In the genomic region with DNA sequence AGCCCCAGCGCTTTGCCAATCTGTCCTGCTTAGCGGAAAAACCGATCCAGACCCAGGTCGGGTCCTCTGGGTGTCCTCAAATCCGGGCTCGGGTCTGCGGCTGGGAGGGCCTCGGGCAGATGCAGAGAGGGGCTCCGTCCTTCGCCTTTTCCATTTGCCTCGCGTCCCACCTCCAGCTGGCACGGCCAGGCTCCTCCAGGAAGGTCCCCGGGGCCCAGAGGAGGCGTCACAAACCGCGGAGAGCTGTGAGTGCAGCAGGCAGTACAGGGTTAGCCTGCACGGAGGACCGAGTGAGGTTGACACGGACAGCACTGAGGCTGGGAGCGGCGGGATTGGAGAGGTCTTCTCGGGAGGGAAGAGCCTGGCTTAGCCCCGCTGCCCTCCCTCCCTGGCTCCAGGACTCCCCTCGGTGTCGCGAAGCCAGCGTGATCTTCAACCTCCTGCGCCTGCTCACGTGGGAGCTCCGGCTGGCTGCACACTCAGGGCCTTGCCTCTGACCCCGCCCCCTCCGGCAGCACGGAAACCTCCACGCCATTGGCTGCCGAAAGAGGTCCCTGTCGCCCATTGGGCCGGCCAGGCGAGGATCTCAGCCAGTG, we compare ENCODE assay signal across 1 cellular context.
TF ChIP-seq lines count a peak whose summit lies in the region.

No MANE protein-coding gene starts in this region.

TF ChIP-seq in WTC11, 78 proteins besides CTCF, POLR2A, EP300 and RAD21 (continued from another document and continues in another):
- TF ChIP-seq ZNF425 (CRISPR knock-in tag; conservative IDR thresholded peaks at IDR 0.05) (no peak), NR2C2 (CRISPR knock-in tag; IDR thresholded peaks at IDR 0.05) (no peak; the same call in 1 of the 2 replicates), IRF1 (CRISPR knock-in tag; IDR thresholded peaks at IDR 0.05) (no peak), JAZF1 (CRISPR knock-in tag; IDR thresholded peaks at IDR 0.05) (no peak), ZNF281 (CRISPR knock-in tag; IDR thresholded peaks at IDR 0.05) (peak; percentile 62; the same call in 1 of the 2 replicates), OVOL2 (CRISPR knock-in tag; IDR thresholded peaks at IDR 0.05; ENCODE audit: borderline replicate concordance) (no peak), GTF2I (CRISPR knock-in tag; conservative IDR thresholded peaks at IDR 0.05) (no peak), ZNF232 (CRISPR knock-in tag; IDR thresholded peaks at IDR 0.05) (peak; percentile 79), SMAD4 (CRISPR knock-in tag; IDR thresholded peaks at IDR 0.05) (0 out of 2 replicates have a peak, but pooled peaks have one; percentile 18), ZNF671 (CRISPR knock-in tag; IDR thresholded peaks at IDR 0.05) (no peak), PRRX2 (CRISPR knock-in tag; IDR thresholded peaks at IDR 0.05) (no peak), ATF1 (CRISPR knock-in tag; IDR thresholded peaks at IDR 0.05) (no peak), CREM (CRISPR knock-in tag; IDR thresholded peaks at IDR 0.05) (no peak), ATF3 (CRISPR knock-in tag; conservative IDR thresholded peaks at IDR 0.05) (no peak), GABPB1 (CRISPR knock-in tag; IDR thresholded peaks at IDR 0.05) (no peak), USF1 (CRISPR knock-in tag; IDR thresholded peaks at IDR 0.05) (peak; percentile 64; the same call in 1 of the 2 replicates), TCF7 (CRISPR knock-in tag; IDR thresholded peaks at IDR 0.05; ENCODE audit: low read depth) (no peak), NR3C1 (CRISPR knock-in tag; conservative IDR thresholded peaks at IDR 0.05; ENCODE audit: low read depth) (no peak), CBFB (CRISPR knock-in tag; IDR thresholded peaks at IDR 0.05; ENCODE audit: low read depth) (no peak), SMAD3 (CRISPR knock-in tag; IDR thresholded peaks at IDR 0.05; ENCODE audit: borderline replicate concordance) (no peak), MXD4 (CRISPR knock-in tag; IDR thresholded peaks at IDR 0.05; ENCODE audit: borderline replicate concordance) (no peak), NFE2L1 (CRISPR knock-in tag; IDR thresholded peaks at IDR 0.05) (no peak), ESRRA (CRISPR knock-in tag; IDR thresholded peaks at IDR 0.05; ENCODE audit: borderline replicate concordance) (no peak), MYBL2 (CRISPR knock-in tag; IDR thresholded peaks at IDR 0.05) (no peak), IRF2 (CRISPR knock-in tag; IDR thresholded peaks at IDR 0.05; ENCODE audit: borderline replicate concordance, low read depth) (no peak), NR1H2 (CRISPR knock-in tag; IDR thresholded peaks at IDR 0.05) (no peak), TP53 (CRISPR knock-in tag; IDR thresholded peaks at IDR 0.05) (peak; percentile 12; the same call in 1 of the 2 replicates), SOX15 (CRISPR knock-in tag; IDR thresholded peaks at IDR 0.05) (no peak)
- TF ChIP-seq, protein P1, sequence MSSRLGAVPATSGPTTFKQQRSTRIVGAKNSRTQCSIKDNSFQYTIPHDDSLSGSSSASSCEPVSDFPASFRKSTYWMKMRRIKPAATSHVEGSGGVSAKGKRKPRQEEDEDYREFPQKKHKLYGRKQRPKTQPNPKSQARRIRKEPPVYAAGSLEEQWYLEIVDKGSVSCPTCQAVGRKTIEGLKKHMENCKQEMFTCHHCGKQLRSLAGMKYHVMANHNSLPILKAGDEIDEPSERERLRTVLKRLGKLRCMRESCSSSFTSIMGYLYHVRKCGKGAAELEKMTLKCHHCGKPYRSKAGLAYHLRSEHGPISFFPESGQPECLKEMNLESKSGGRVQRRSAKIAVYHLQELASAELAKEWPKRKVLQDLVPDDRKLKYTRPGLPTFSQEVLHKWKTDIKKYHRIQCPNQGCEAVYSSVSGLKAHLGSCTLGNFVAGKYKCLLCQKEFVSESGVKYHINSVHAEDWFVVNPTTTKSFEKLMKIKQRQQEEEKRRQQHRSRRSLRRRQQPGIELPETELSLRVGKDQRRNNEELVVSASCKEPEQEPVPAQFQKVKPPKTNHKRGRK (CRISPR knock-in tag; IDR thresholded peaks at IDR 0.05; ENCODE audit: borderline replicate concordance) = no peak
- TF ChIP-seq, protein P2, sequence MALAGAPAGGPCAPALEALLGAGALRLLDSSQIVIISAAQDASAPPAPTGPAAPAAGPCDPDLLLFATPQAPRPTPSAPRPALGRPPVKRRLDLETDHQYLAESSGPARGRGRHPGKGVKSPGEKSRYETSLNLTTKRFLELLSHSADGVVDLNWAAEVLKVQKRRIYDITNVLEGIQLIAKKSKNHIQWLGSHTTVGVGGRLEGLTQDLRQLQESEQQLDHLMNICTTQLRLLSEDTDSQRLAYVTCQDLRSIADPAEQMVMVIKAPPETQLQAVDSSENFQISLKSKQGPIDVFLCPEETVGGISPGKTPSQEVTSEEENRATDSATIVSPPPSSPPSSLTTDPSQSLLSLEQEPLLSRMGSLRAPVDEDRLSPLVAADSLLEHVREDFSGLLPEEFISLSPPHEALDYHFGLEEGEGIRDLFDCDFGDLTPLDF (CRISPR knock-in tag; IDR thresholded peaks at IDR 0.05) = no peak
- TF ChIP-seq, protein P3, sequence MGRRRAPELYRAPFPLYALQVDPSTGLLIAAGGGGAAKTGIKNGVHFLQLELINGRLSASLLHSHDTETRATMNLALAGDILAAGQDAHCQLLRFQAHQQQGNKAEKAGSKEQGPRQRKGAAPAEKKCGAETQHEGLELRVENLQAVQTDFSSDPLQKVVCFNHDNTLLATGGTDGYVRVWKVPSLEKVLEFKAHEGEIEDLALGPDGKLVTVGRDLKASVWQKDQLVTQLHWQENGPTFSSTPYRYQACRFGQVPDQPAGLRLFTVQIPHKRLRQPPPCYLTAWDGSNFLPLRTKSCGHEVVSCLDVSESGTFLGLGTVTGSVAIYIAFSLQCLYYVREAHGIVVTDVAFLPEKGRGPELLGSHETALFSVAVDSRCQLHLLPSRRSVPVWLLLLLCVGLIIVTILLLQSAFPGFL (CRISPR knock-in tag; IDR thresholded peaks at IDR 0.05; ENCODE audit: borderline replicate concordance) = no peak
- TF ChIP-seq, protein P4, sequence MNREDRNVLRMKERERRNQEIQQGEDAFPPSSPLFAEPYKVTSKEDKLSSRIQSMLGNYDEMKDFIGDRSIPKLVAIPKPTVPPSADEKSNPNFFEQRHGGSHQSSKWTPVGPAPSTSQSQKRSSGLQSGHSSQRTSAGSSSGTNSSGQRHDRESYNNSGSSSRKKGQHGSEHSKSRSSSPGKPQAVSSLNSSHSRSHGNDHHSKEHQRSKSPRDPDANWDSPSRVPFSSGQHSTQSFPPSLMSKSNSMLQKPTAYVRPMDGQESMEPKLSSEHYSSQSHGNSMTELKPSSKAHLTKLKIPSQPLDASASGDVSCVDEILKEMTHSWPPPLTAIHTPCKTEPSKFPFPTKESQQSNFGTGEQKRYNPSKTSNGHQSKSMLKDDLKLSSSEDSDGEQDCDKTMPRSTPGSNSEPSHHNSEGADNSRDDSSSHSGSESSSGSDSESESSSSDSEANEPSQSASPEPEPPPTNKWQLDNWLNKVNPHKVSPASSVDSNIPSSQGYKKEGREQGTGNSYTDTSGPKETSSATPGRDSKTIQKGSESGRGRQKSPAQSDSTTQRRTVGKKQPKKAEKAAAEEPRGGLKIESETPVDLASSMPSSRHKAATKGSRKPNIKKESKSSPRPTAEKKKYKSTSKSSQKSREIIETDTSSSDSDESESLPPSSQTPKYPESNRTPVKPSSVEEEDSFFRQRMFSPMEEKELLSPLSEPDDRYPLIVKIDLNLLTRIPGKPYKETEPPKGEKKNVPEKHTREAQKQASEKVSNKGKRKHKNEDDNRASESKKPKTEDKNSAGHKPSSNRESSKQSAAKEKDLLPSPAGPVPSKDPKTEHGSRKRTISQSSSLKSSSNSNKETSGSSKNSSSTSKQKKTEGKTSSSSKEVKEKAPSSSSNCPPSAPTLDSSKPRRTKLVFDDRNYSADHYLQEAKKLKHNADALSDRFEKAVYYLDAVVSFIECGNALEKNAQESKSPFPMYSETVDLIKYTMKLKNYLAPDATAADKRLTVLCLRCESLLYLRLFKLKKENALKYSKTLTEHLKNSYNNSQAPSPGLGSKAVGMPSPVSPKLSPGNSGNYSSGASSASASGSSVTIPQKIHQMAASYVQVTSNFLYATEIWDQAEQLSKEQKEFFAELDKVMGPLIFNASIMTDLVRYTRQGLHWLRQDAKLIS (CRISPR knock-in tag; IDR thresholded peaks at IDR 0.05; ENCODE audit: borderline replicate concordance) = no peak
- TF ChIP-seq, protein P5, sequence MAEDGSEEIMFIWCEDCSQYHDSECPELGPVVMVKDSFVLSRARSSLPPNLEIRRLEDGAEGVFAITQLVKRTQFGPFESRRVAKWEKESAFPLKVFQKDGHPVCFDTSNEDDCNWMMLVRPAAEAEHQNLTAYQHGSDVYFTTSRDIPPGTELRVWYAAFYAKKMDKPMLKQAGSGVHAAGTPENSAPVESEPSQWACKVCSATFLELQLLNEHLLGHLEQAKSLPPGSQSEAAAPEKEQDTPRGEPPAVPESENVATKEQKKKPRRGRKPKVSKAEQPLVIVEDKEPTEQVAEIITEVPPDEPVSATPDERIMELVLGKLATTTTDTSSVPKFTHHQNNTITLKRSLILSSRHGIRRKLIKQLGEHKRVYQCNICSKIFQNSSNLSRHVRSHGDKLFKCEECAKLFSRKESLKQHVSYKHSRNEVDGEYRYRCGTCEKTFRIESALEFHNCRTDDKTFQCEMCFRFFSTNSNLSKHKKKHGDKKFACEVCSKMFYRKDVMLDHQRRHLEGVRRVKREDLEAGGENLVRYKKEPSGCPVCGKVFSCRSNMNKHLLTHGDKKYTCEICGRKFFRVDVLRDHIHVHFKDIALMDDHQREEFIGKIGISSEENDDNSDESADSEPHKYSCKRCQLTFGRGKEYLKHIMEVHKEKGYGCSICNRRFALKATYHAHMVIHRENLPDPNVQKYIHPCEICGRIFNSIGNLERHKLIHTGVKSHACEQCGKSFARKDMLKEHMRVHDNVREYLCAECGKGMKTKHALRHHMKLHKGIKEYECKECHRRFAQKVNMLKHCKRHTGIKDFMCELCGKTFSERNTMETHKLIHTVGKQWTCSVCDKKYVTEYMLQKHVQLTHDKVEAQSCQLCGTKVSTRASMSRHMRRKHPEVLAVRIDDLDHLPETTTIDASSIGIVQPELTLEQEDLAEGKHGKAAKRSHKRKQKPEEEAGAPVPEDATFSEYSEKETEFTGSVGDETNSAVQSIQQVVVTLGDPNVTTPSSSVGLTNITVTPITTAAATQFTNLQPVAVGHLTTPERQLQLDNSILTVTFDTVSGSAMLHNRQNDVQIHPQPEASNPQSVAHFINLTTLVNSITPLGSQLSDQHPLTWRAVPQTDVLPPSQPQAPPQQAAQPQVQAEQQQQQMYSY (CRISPR knock-in tag; IDR thresholded peaks at IDR 0.05) = 0 out of 2 replicates have a peak, but pooled peaks have one; percentile 5
